36 cellular contexts compared by ENCODE assay signal in the genomic region with DNA sequence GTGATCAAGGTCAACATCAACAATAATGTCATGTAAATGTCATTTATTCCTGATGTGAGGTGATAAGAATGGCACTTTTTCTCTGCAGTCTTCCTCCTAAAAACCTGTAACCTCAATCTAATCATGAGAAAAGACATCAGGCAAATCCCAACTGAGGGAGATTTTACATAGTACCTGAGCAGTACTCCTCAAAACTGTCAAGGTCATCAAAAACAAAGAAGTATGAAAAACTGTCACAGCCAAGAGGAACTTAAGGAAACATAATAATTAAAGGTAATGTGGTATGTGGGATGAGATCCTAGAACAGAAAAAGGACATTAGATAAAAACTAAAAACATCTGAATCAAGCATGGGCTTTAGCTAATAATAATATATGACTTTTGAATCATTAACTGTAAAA.
"Had no signal": no experiment of that assay in that cellular context is flagged by ENCODE, and none has a peak within 500 bp of the region (broad histone marks: within the 10 kb centered on the region; RNA-seq: fewer than 3 reads in every experiment).

No MANE protein-coding gene starts in this region.

- H3K27me3 ChIP-seq: MG63 had no signal

- H3K36me3 ChIP-seq: MG63 had no signal

- H3K9me3 ChIP-seq: MG63 had no signal

- DNase-seq: Kasumi-1, MG63, MM.1S, MV-4-11, NCI-H1048, NCI-H1092, NCI-H1092 treated with DMSO at 0.1 percent for 48 hours, NCI-H1105, NCI-H1105 treated with DMSO at 0.1 percent for 48 hours, NCI-H1417, NCI-H1417 treated with DMSO at 0.1 percent for 48 hours, NCI-H1436, NCI-H1436 treated with DMSO at 0.1 percent for 48 hours, NCI-H146, NCI-H1694, NCI-H1694 treated with DMSO at 0.1 percent for 48 hours, NCI-H187, NCI-H187 treated with DMSO at 0.1 percent for 48 hours, NCI-H1930, NCI-H2029, NCI-H2029 treated with DMSO at 0.1 percent for 48 hours, NCI-H2081, NCI-H2081 treated with DMSO at 0.1 percent for 48 hours, NCI-H2107, NCI-H2171, NCI-H2171 treated with DMSO at 0.1 percent for 48 hours, NCI-H2227 treated with DMSO at 0.1 percent for 48 hours, NCI-H226, NCI-H345, NCI-H446, NCI-H446 treated with DMSO at 0.1 percent for 48 hours, NCI-H510A, NCI-H510A treated with DMSO at 0.1 percent for 48 hours, NCI-H524, NCI-H524 treated with DMSO at 0.1 percent for 48 hours, NCI-H526 had no signal

- H3K4me3 ChIP-seq: MG63 had no signal
